ENCODE assay signal across 7 cellular contexts in genomic region chr19:49117677-49118564, GRCh38. TPM values are rescaled to one million over a fixed set of nuclear protein-coding genes. Genes with fewer than 3 reads are reported as not detected.
DNase-seq lines count a peak whose midpoint lies in the region; ATAC-seq, FAIRE-seq and TF ChIP-seq lines count a peak whose summit lies in the region.
"Had no signal": no experiment of that assay in that cellular context is flagged by ENCODE, and none has a peak within 500 bp of the region (broad histone marks: within the 10 kb centered on the region; RNA-seq: fewer than 3 reads in every experiment).

No MANE protein-coding gene starts in this region.

- TF ChIP-seq RAD21 in GM12878 (IDR thresholded peaks at IDR 0.05; ENCODE audit: insufficient read depth, low read depth, low read length), result no peak

- no TSS peak for BruUV-seq in GM12878 (replicated peaks; lab: Mats Ljungman, UMichigan)

- H3K27me3 ChIP-seq in GM12878 (replicated peaks in 1 of 2; ENCODE audit: control insufficient read depth in 2 of 2, insufficient read depth in 2 of 2, low read length in 1 of 2), result peaks cover 7 to 8% of the 10 kb centered on the region in 2 experiments
- H3K27me3 ChIP-seq in naive thymus-derived CD4-positive, alpha-beta T cell (ENCODE audit: control insufficient read depth in 2 of 2, insufficient read depth in 2 of 2, low read length in 2 of 2), result no peaks in the 10 kb centered on the region

- H3K4me1 Mint-ChIP-seq in naive thymus-derived CD4-positive, alpha-beta T cell, result peaks cover 33 to 51% (median 43%) of the 10 kb centered on the region in 7 donors

- peak overlapping the region; percentile 83 to 91 (median 88) for H3K4me3 Mint-ChIP-seq in naive thymus-derived CD4-positive, alpha-beta T cell

- H4K20me1 ChIP-seq in GM12878 (ENCODE audit: control insufficient read depth, insufficient read depth), result no peaks in the 10 kb centered on the region

- no peaks in the 10 kb centered on the region for H3K36me3 ChIP-seq in GM12878 (ENCODE audit: control insufficient read depth in 2 of 2, insufficient read depth in 2 of 2, low read length in 1 of 2)
- peaks cover 0 to 4% (median 0%) of the 10 kb centered on the region in 3 experiments for H3K36me3 ChIP-seq in naive thymus-derived CD4-positive, alpha-beta T cell (ENCODE audit: control insufficient read depth in 2 of 3, insufficient read depth in 3 of 3, low read length in 3 of 3)

- H3K9me3 Mint-ChIP-seq in naive thymus-derived CD4-positive, alpha-beta T cell, result no peaks in the 10 kb centered on the region

- WGBS in GM12878 (ENCODE audit: insufficient coverage, insufficient replicate concordance, low lambda C conversion rate, missing lambda C conversion rate), result 64% methylated on average over 26 of the region's 26 CpGs

- in situ Hi-C loops in GM12878 (cut with MboI), result no loop called here
- in situ Hi-C loops in GM13976 (cut with MboI; ENCODE audit: low sequenced_read_pairs, unreplicated experiment), result no loop called here

- H3K4me3 ChIP-seq in GM12864 (ENCODE audit: low read depth, low read length), result peak overlapping the region; percentile 67
- peak overlapping the region; percentile 60; the same call in 1 of the 2 replicates for H3K4me3 ChIP-seq in GM12878
- H3K4me3 ChIP-seq in naive thymus-derived CD4-positive, alpha-beta T cell (ENCODE audit: low read length), result peak overlapping the region; percentile 83

- intact Hi-C loops in GM12878 (cut with micrococcal nuclease; ENCODE audit: unreplicated experiment), result no loop called here
- intact Hi-C loops in naive thymus-derived CD4-positive, alpha-beta T cell (cut with micrococcal nuclease), result loop anchor here (2.0 to 10.0 kb wide), 13 partner anchors 25 to 909 kb away; partner anchors contain the start of genes ALDH16A1 (in 1 of the 2), BCL2L12 (in 1 of the 2), DBP (in 1 of the 2) and FLT3LG (in 1 of the 2)

- FAIRE-seq in GM12878 (lab: Jason Lieb, UNC), result no peak

- peak overlapping the region; percentile 75 for H3K4me2 ChIP-seq in GM12878 (ENCODE audit: control insufficient read depth, insufficient read depth)

- peaks cover 0 to 20% (median 0%) of the 10 kb centered on the region in 5 donors for H3K27me3 Mint-ChIP-seq in naive thymus-derived CD4-positive, alpha-beta T cell

- CTCF ChIA-PET in GM12878 (lab: Yijun Ruan, JAX), result interaction anchor here (0.9 to 2.8 kb wide), 4 partner anchors 12 to 80 kb away, joined by 3 to 12 read pairs (median 7); no protein-coding TSS in a partner anchor
- CTCF ChIA-PET in naive thymus-derived CD4-positive, alpha-beta T cell (lab: Charles Lee), result interaction anchor here (0.6 to 1.1 kb wide), 4 partner anchors 9 to 33 kb away, joined by 3 to 5 read pairs (median 4); no protein-coding TSS in a partner anchor

- DNase-seq in GM12864 (ENCODE audit: low read depth) (no peak), GM12878 (ENCODE audit: low read depth, low spot score) (no peak), NCI-H1930 (lab: John Stamatoyannopoulos, UW) (no peak), GM13976 (ENCODE audit: low spot score) (no peak)
- peak in 1 of 9 donors; percentile 22 for DNase-seq in naive thymus-derived CD4-positive, alpha-beta T cell

- POLR2A ChIA-PET in GM12878 (lab: Charles Lee), result interaction anchor here (1.0 to 1.6 kb wide), 2 partner anchors 10 to 336 kb away, joined by 4 read pairs; no protein-coding TSS in a partner anchor
- POLR2A ChIA-PET in naive thymus-derived CD4-positive, alpha-beta T cell (lab: Charles Lee), result interaction anchor here (0.6 to 1.6 kb wide), 5 partner anchors 8 to 381 kb away, joined by 3 to 6 read pairs (median 3); no protein-coding TSS in a partner anchor

- ATAC-seq in GM12878 (no peak), HG03354 (IDR thresholded peaks at IDR 0.05; ENCODE audit: poor library complexity, severe bottlenecking, unreplicated experiment) (no peak)
- no peak for ATAC-seq in naive thymus-derived CD4-positive, alpha-beta T cell

- H2AFZ ChIP-seq in GM12878 (ENCODE audit: control insufficient read depth, low read depth, low read length), result peak overlapping the region; percentile 96

- peaks cover 12% of the 10 kb centered on the region for H3K4me1 ChIP-seq in GM12878 (ENCODE audit: control insufficient read depth, insufficient read depth, low read length)
- peaks cover 15 to 19% of the 10 kb centered on the region in 2 donors for H3K4me1 ChIP-seq in naive thymus-derived CD4-positive, alpha-beta T cell (ENCODE audit: control insufficient read depth in 2 of 2, insufficient read depth in 2 of 2, low read length in 2 of 2)

- no peak for TF ChIP-seq EP300 in GM12878 (IDR thresholded peaks at IDR 0.05; ENCODE audit: borderline replicate concordance in 1 of 2, control insufficient read depth in 1 of 2, low read depth in 2 of 2, low read length in 2 of 2)

- TF ChIP-seq CTCF in GM12864 (IDR thresholded peaks at IDR 0.05; ENCODE audit: low read depth, low read length, missing control alignments) (no peak), GM12878 (IDR thresholded peaks at IDR 0.05 in 2 of 3, conservative IDR thresholded peaks at IDR 0.05 in 1 of 3; ENCODE audit: control insufficient read depth in 2 of 3, extremely low read depth in 1 of 3, insufficient read depth in 1 of 3, low read depth in 3 of 3, low read length in 3 of 3) (no peak), GM13976 (IDR thresholded peaks at IDR 0.05; ENCODE audit: borderline replicate concordance, control extremely low read depth, extremely low read depth, insufficient read depth, missing control alignments) (no peak)

- no peak for TF ChIP-seq POLR2A in GM12878 (IDR thresholded peaks at IDR 0.05; ENCODE audit: low read depth, low read length)

- SMC1A ChIA-PET in GM12878 (lab: Charles Lee; ENCODE audit: uncharacterized antibody, unreplicated experiment), result no interaction called here

- peak overlapping the region; percentile 73 for H3K27ac ChIP-seq in GM12878 (ENCODE audit: control insufficient read depth, insufficient read depth)
- peak overlapping the region; percentile 92 for H3K27ac ChIP-seq in naive thymus-derived CD4-positive, alpha-beta T cell (ENCODE audit: low read depth, low read length)

- peak overlapping the region; percentile 89 to 95 (median 93) for H3K27ac Mint-ChIP-seq in naive thymus-derived CD4-positive, alpha-beta T cell

- H3K9me3 ChIP-seq in GM12878 (replicated peaks; ENCODE audit: control insufficient read depth, insufficient read depth, low read length), result no peaks in the 10 kb centered on the region
- H3K9me3 ChIP-seq in naive thymus-derived CD4-positive, alpha-beta T cell (ENCODE audit: control insufficient read depth in 2 of 3, low read length in 3 of 3), result no peaks in the 10 kb centered on the region

- H3K9ac ChIP-seq in GM12878 (ENCODE audit: control insufficient read depth, insufficient read depth, low read length), result peak overlapping the region; percentile 76

- RAD21 ChIA-PET in GM12878 (lab: Charles Lee; ENCODE audit: unreplicated experiment), result no interaction called here

- H3K79me2 ChIP-seq in GM12878 (ENCODE audit: control insufficient read depth, insufficient read depth, low read length), result no peaks in the 10 kb centered on the region

- no peaks in the 10 kb centered on the region for H3K36me3 Mint-ChIP-seq in naive thymus-derived CD4-positive, alpha-beta T cell

RNA-seq across cellular contexts. Expression of gene C19orf73, which starts 1.0 kb away (rescaled TPM):
- total RNA-seq in GM12878 (2013; cell fraction: nucleolus; rRNA removed), result 0.69 and 1.2 TPM in 2 replicates
- 0.98 and 1.2 TPM in 2 replicates for total RNA-seq in GM12878 (2014; rRNA removed)
- 0.49 and 0.60 TPM in 2 replicates for total RNA-seq in GM12878 (2014; rRNA removed; fragmentation: Illumina TruSeq; extraction: Trizol)
- 0.74 and 0.90 TPM in 2 replicates for total RNA-seq in GM12878 (2021)
- polyA plus RNA-seq in GM12878 (2011; ENCODE audit: low read depth), result not detected
- polyA plus RNA-seq in GM12878 (2011; rRNA removed), result 0.29 and 0.54 TPM in 2 replicates
- polyA plus RNA-seq in GM12878 (2011; cell fraction: cytosol; rRNA removed), result 1.4 and 2.0 TPM in 2 replicates
- 2.3 and 3.4 TPM in 2 replicates for polyA plus RNA-seq in GM12878 (2011; cell fraction: nucleus; rRNA removed)
- polyA plus RNA-seq in GM12878 (2012), result 0.51 and 0.55 TPM in 2 replicates
- 0.65 TPM in 1 of 2 replicates, not detected in the other for polyA plus RNA-seq in GM12878 (2014; fragmentation: Illumina TruSeq; extraction: Trizol)
- polyA plus RNA-seq in GM12878 (2014; fragmentation: Nextera tagmentation; extraction: Ambion mirVana), result under 1 TPM; 0.20 to 0.69 TPM
- 1.0 and 2.1 TPM in 2 replicates for polyA plus RNA-seq in GM12878 (2014; rRNA removed)
- 1 to 10 TPM; 1.6 to 2.0 TPM for polyA plus RNA-seq in GM12878 (2016; fragmentation: Nextera tagmentation; extraction: Ambion mirVana)
- polyA minus RNA-seq in GM12878 (2011; rRNA and poly(A)+ RNA removed), result 0.66 and 3.6 TPM in 2 replicates
- polyA minus RNA-seq in GM12878 (2011; cell fraction: cytosol; rRNA and poly(A)+ RNA removed), result not detected in 2 replicates
- 2.7 and 4.1 TPM in 2 replicates for polyA minus RNA-seq in GM12878 (2011; cell fraction: nucleus; rRNA and poly(A)+ RNA removed)
- 1 to 10 TPM; 1.3 to 2.8 (median 2.2) TPM for total RNA-seq in naive thymus-derived CD4-positive, alpha-beta T cell
- 1 to 10 TPM; 4.3 to 4.8 TPM for polyA plus RNA-seq in naive thymus-derived CD4-positive, alpha-beta T cell

RNA-seq across cellular contexts. Expression of gene PPFIA3, which starts 1.4 kb away (rescaled TPM):
- total RNA-seq in GM12878 (2013; cell fraction: nucleolus; rRNA removed), result 3.5 and 5.8 TPM in 2 replicates
- total RNA-seq in GM12878 (2014; rRNA removed) (0.73 and 0.87 TPM in 2 replicates), GM12878 (2014; rRNA removed; fragmentation: Illumina TruSeq; extraction: Trizol) (0.40 and 0.60 TPM in 2 replicates), GM12878 (2021) (1.3 and 1.7 TPM in 2 replicates)
- 0.41 TPM for polyA plus RNA-seq in GM12878 (2011; ENCODE audit: low read depth)
- polyA plus RNA-seq in GM12878 (2011; rRNA removed) (0.71 and 0.79 TPM in 2 replicates), GM12878 (2014; fragmentation: Illumina TruSeq; extraction: Trizol) (0.21 TPM in 1 of 2 replicates, not detected in the other), GM12878 (2014; fragmentation: Nextera tagmentation; extraction: Ambion mirVana) (not detected), GM12878 (2014; rRNA removed) (0.62 and 1.3 TPM in 2 replicates), GM12878 (2016; fragmentation: Nextera tagmentation; extraction: Ambion mirVana) (under 1 TPM in 1 of 2 experiments, not detected in 1; 0.11 TPM)
- polyA plus RNA-seq in GM12878 (2011; cell fraction: cytosol; rRNA removed), result 0.81 and 1.2 TPM in 2 replicates
- polyA plus RNA-seq in GM12878 (2011; cell fraction: nucleus; rRNA removed), result 6.1 and 6.5 TPM in 2 replicates
- 0.69 and 1.0 TPM in 2 replicates for polyA plus RNA-seq in GM12878 (2012)
- 1.0 and 1.4 TPM in 2 replicates for polyA minus RNA-seq in GM12878 (2011; rRNA and poly(A)+ RNA removed)
- 0.52 and 1.3 TPM in 2 replicates for polyA minus RNA-seq in GM12878 (2011; cell fraction: cytosol; rRNA and poly(A)+ RNA removed)
- polyA minus RNA-seq in GM12878 (2011; cell fraction: nucleus; rRNA and poly(A)+ RNA removed), result 1.2 and 3.8 TPM in 2 replicates
- total RNA-seq in naive thymus-derived CD4-positive, alpha-beta T cell, result 1 to 10 TPM; 2.2 to 4.9 (median 3.3) TPM
- under 1 TPM; 0.15 to 0.54 TPM for polyA plus RNA-seq in naive thymus-derived CD4-positive, alpha-beta T cell

RNA-seq across cellular contexts. Expression of gene LIN7B, which starts 3.8 kb away (rescaled TPM):
- total RNA-seq in GM12878 (2013; cell fraction: nucleolus; rRNA removed), result 0.67 TPM in 1 of 2 replicates, not detected in the other
- total RNA-seq in GM12878 (2014; rRNA removed) (1.5 and 1.9 TPM in 2 replicates), GM12878 (2014; rRNA removed; fragmentation: Illumina TruSeq; extraction: Trizol) (0.63 and 1.1 TPM in 2 replicates), GM12878 (2021) (1.8 and 2.9 TPM in 2 replicates)
- polyA plus RNA-seq in GM12878 (2011; ENCODE audit: low read depth), result not detected
- polyA plus RNA-seq in GM12878 (2011; rRNA removed) (0.50 and 0.88 TPM in 2 replicates), GM12878 (2014; fragmentation: Illumina TruSeq; extraction: Trizol) (not detected in 2 replicates), GM12878 (2014; fragmentation: Nextera tagmentation; extraction: Ambion mirVana) (under 1 TPM in 1 of 2 experiments, not detected in 1; 0.15 TPM), GM12878 (2014; rRNA removed) (2.6 and 3.2 TPM in 2 replicates), GM12878 (2016; fragmentation: Nextera tagmentation; extraction: Ambion mirVana) (1 to 10 TPM; 3.0 to 3.5 TPM)
- polyA plus RNA-seq in GM12878 (2011; cell fraction: cytosol; rRNA removed), result 1.2 and 1.8 TPM in 2 replicates
- 2.2 and 4.1 TPM in 2 replicates for polyA plus RNA-seq in GM12878 (2011; cell fraction: nucleus; rRNA removed)
- polyA plus RNA-seq in GM12878 (2012), result 1.4 and 1.5 TPM in 2 replicates
- polyA minus RNA-seq in GM12878 (2011; rRNA and poly(A)+ RNA removed), result 0.67 and 0.80 TPM in 2 replicates
- polyA minus RNA-seq in GM12878 (2011; cell fraction: cytosol; rRNA and poly(A)+ RNA removed), result 4.3 TPM in 1 of 2 replicates, not detected in the other
- 0.77 and 1.8 TPM in 2 replicates for polyA minus RNA-seq in GM12878 (2011; cell fraction: nucleus; rRNA and poly(A)+ RNA removed)
- 10 to 100 TPM in 4 of 5 experiments, 1 to 10 TPM in 1; 3.7 to 21.7 (median 10.8) TPM for total RNA-seq in naive thymus-derived CD4-positive, alpha-beta T cell
- polyA plus RNA-seq in naive thymus-derived CD4-positive, alpha-beta T cell, result 1 to 10 TPM; 4.0 to 5.7 TPM

RNA-seq across cellular contexts. Expression of gene SNRNP70, which starts 32.7 kb away (rescaled TPM):
- 511 and 606 TPM in 2 replicates for total RNA-seq in GM12878 (2013; cell fraction: nucleolus; rRNA removed)
- total RNA-seq in GM12878 (2014; rRNA removed), result 279 and 350 TPM in 2 replicates
- 89.2 and 90.2 TPM in 2 replicates for total RNA-seq in GM12878 (2014; rRNA removed; fragmentation: Illumina TruSeq; extraction: Trizol)
- 193 and 215 TPM in 2 replicates for total RNA-seq in GM12878 (2021)
- 53.8 TPM for polyA plus RNA-seq in GM12878 (2011; ENCODE audit: low read depth)
- polyA plus RNA-seq in GM12878 (2011; rRNA removed), result 105 and 162 TPM in 2 replicates
- 236 and 362 TPM in 2 replicates for polyA plus RNA-seq in GM12878 (2011; cell fraction: cytosol; rRNA removed)
- 1,226 and 1,900 TPM in 2 replicates for polyA plus RNA-seq in GM12878 (2011; cell fraction: nucleus; rRNA removed)
- polyA plus RNA-seq in GM12878 (2012), result 160 and 231 TPM in 2 replicates
- 102 and 112 TPM in 2 replicates for polyA plus RNA-seq in GM12878 (2014; fragmentation: Illumina TruSeq; extraction: Trizol)
- polyA plus RNA-seq in GM12878 (2014; fragmentation: Nextera tagmentation; extraction: Ambion mirVana), result 10 to 100 TPM in 1 of 2 experiments, 1 to 10 TPM in 1; 2.7 to 14.9 TPM
- 453 and 499 TPM in 2 replicates for polyA plus RNA-seq in GM12878 (2014; rRNA removed)
- polyA plus RNA-seq in GM12878 (2016; fragmentation: Nextera tagmentation; extraction: Ambion mirVana), result 100 to 1,000 TPM; 157 to 192 TPM
- polyA minus RNA-seq in GM12878 (2011; rRNA and poly(A)+ RNA removed), result 27.6 and 69.7 TPM in 2 replicates
- 47.0 and 50.0 TPM in 2 replicates for polyA minus RNA-seq in GM12878 (2011; cell fraction: cytosol; rRNA and poly(A)+ RNA removed)
- 99.1 and 161 TPM in 2 replicates for polyA minus RNA-seq in GM12878 (2011; cell fraction: nucleus; rRNA and poly(A)+ RNA removed)
- total RNA-seq in naive thymus-derived CD4-positive, alpha-beta T cell, result 100 to 1,000 TPM; 243 to 837 (median 449) TPM
- 10 to 100 TPM; 48.0 to 63.1 TPM for polyA plus RNA-seq in naive thymus-derived CD4-positive, alpha-beta T cell

RNA-seq across cellular contexts. Expression of gene HRC, which starts 37.3 kb away (rescaled TPM):
- not detected in 2 replicates for total RNA-seq in GM12878 (2013; cell fraction: nucleolus; rRNA removed)
- total RNA-seq in GM12878 (2014; rRNA removed) (not detected in 2 replicates), GM12878 (2014; rRNA removed; fragmentation: Illumina TruSeq; extraction: Trizol) (not detected in 2 replicates), GM12878 (2021) (not detected in 2 replicates)
- not detected for polyA plus RNA-seq in GM12878 (2011; ENCODE audit: low read depth)
- polyA plus RNA-seq in GM12878 (2011; rRNA removed) (not detected in 2 replicates), GM12878 (2014; fragmentation: Illumina TruSeq; extraction: Trizol) (not detected in 2 replicates), GM12878 (2014; fragmentation: Nextera tagmentation; extraction: Ambion mirVana) (not detected), GM12878 (2014; rRNA removed) (not detected in 2 replicates), GM12878 (2016; fragmentation: Nextera tagmentation; extraction: Ambion mirVana) (under 1 TPM in 1 of 2 experiments, not detected in 1; 0.10 TPM)
- not detected in 2 replicates for polyA plus RNA-seq in GM12878 (2011; cell fraction: cytosol; rRNA removed)
- not detected in 2 replicates for polyA plus RNA-seq in GM12878 (2011; cell fraction: nucleus; rRNA removed)
- polyA plus RNA-seq in GM12878 (2012), result not detected in 2 replicates
- not detected in 2 replicates for polyA minus RNA-seq in GM12878 (2011; rRNA and poly(A)+ RNA removed)
- polyA minus RNA-seq in GM12878 (2011; cell fraction: cytosol; rRNA and poly(A)+ RNA removed), result not detected in 2 replicates
- not detected in 2 replicates for polyA minus RNA-seq in GM12878 (2011; cell fraction: nucleus; rRNA and poly(A)+ RNA removed)
- not detected for total RNA-seq in naive thymus-derived CD4-positive, alpha-beta T cell
- polyA plus RNA-seq in naive thymus-derived CD4-positive, alpha-beta T cell, result not detected
- total RNA-seq: dermis microvascular lymphatic vessel endothelial cell had no signal
